13 cellular contexts compared by ENCODE assay signal in the genomic region with DNA sequence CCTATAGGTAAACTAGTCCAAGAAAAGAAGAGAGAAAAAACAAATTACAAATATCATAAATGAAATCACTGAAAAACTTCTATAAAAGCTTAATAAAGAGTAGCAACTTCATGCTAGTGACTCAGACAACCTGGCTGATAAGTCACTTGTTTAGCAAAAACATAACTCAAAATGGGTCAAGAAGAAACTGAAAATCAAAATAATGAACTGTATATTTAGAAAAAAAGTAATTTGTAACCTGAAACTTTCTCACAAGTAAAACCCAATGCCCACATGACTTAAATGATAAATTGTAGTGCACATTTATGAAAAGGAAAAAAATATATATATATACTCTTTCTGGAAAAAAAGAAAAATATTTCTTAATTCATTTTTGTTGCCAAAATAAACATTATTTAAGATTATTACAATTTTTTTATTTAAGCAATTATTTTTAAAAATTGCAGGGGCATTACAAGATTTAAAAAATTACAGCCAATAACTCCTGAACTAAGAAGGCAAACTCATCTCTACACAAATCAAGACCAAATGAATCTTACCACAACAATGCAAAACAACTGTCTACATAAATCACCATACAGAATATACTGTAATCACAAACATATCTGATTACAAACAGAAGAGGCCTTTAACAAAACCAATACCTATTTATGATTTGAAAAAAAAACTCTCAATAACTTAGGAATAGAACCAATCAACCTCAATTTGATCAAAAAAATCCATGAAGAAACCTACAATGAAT.
DNase-seq lines count a peak whose midpoint lies in the region; ATAC-seq and TF ChIP-seq lines count a peak whose summit lies in the region.
"Had no signal": no experiment of that assay in that cellular context is flagged by ENCODE, and none has a peak within 500 bp of the region (broad histone marks: within the 10 kb centered on the region; RNA-seq: fewer than 3 reads in every experiment).

No MANE protein-coding gene starts in this region.

- ATAC-seq in GM18502 (IDR thresholded peaks at IDR 0.05; ENCODE audit: poor library complexity, unreplicated experiment) = peak; percentile 77
- peak; percentile 66 for ATAC-seq in HG02623 (IDR thresholded peaks at IDR 0.05; ENCODE audit: unreplicated experiment)
- ATAC-seq in HG03432 (IDR thresholded peaks at IDR 0.05; ENCODE audit: unreplicated experiment) = peak; percentile 87
- no peak for ATAC-seq in lower lobe of right lung

- intact Hi-C loops in lower lobe of right lung (cut with DNase I) = no loop called here

- H3K4me3 ChIP-seq in SJCRH30 = no peak overlapping the region
- no peak overlapping the region for H3K4me3 ChIP-seq in lower lobe of right lung
- H3K4me3 ChIP-seq: HAP-1 had no signal

- H3K27me3 ChIP-seq in SJCRH30 (no peaks in the 10 kb centered on the region), lower lobe of right lung (ENCODE audit: low read depth) (no peaks in the 10 kb centered on the region)

- peak in 1 of 2 experiments; percentile 9 for DNase-seq in SJCRH30
- DNase-seq in NCI-H2081 treated with DMSO at 0.1 percent for 48 hours (lab: John Stamatoyannopoulos, UW) = no peak
- DNase-seq in globus pallidus (ENCODE audit: low spot score) = no peak
- DNase-seq in activated CD8-positive, alpha-beta memory T cell treated with anti-CD3 and anti-CD28 coated beads for 24 hours = no peak
- DNase-seq in lower lobe of right lung = no peak
- DNase-seq: NCI-H1048, NCI-H1694 treated with DMSO at 0.1 percent for 48 hours, NCI-H446 had no signal

- H3K27ac ChIP-seq in SJCRH30 = peak overlapping the region; percentile 90
- no peak overlapping the region for H3K27ac ChIP-seq in lower lobe of right lung
- H3K27ac ChIP-seq: C4-2B had no signal

- H3K9me3 ChIP-seq in SJCRH30 (replicated peaks) (no peaks in the 10 kb centered on the region; the same call in 1 of the 2 replicates), lower lobe of right lung (no peaks in the 10 kb centered on the region)
- H3K9me3 ChIP-seq: HAP-1 had no signal

- H3K36me3 ChIP-seq in SJCRH30 = no peaks in the 10 kb centered on the region
- H3K36me3 ChIP-seq in lower lobe of right lung = no peaks in the 10 kb centered on the region
- H3K36me3 ChIP-seq: HAP-1 had no signal

- no peak for TF ChIP-seq CTCF in lower lobe of right lung (IDR thresholded peaks at IDR 0.05)

- peaks cover 45% of the 10 kb centered on the region for H3K4me1 ChIP-seq in SJCRH30
- H3K4me1 ChIP-seq in lower lobe of right lung = no peaks in the 10 kb centered on the region

Comparison
In these comparisons a context has a peak if more than half of its experiments do, and no peak if none do; other contexts are left out.
1. ATAC-seq: peak in GM18502 (single experiment), HG02623 (single experiment) and HG03432 (single experiment); none in lower lobe of right lung (0 of 2).